Comparison of ENCODE assay signal across 17 cellular contexts in genomic region chr5:123449424-123449823, GRCh38.
"Had no signal": no experiment of that assay in that cellular context is flagged by ENCODE, and none has a peak within 500 bp of the region (broad histone marks: within the 10 kb centered on the region; RNA-seq: fewer than 3 reads in every experiment).

No MANE protein-coding gene starts in this region.

- H3K27me3 Mint-ChIP-seq: dendritic cell treated with granulocyte-macrophage colony-stimulating factor and Interleukin-4, amounts not matched to agents 40 ng/mL and 50 ng/mL, for 4 days had no signal

- H3K27ac Mint-ChIP-seq: dendritic cell treated with granulocyte-macrophage colony-stimulating factor and Interleukin-4, amounts not matched to agents 40 ng/mL and 50 ng/mL, for 4 days; naive thymus-derived CD8-positive, alpha-beta T cell had no signal

- H3K27me3 ChIP-seq: right atrium auricular region had no signal

- H3K4me3 Mint-ChIP-seq: dendritic cell treated with granulocyte-macrophage colony-stimulating factor and Interleukin-4, amounts not matched to agents 40 ng/mL and 50 ng/mL, for 4 days; naive thymus-derived CD8-positive, alpha-beta T cell had no signal

- H3K27ac ChIP-seq: right atrium auricular region, skin epidermis had no signal

- H3K36me3 Mint-ChIP-seq: naive thymus-derived CD8-positive, alpha-beta T cell had no signal

- H3K4me1 ChIP-seq: right atrium auricular region had no signal

- ATAC-seq: naive thymus-derived CD8-positive, alpha-beta T cell had no signal

- H3K36me3 ChIP-seq: right atrium auricular region had no signal

- H3K4me1 Mint-ChIP-seq: naive thymus-derived CD8-positive, alpha-beta T cell had no signal

- H3K9me3 Mint-ChIP-seq: dendritic cell treated with granulocyte-macrophage colony-stimulating factor and Interleukin-4, amounts not matched to agents 40 ng/mL and 50 ng/mL, for 4 days; naive thymus-derived CD8-positive, alpha-beta T cell had no signal

- DNase-seq: activated CD4-positive, alpha-beta T cell treated with anti-CD3 and anti-CD28 coated beads, Interleukin-2, amount 50 U/mL, for 1 hour; activated naive CD4-positive, alpha-beta T cell treated with Interleukin-2 at 50 U/mL for 16 hours; activated T-cell treated with anti-CD3 and anti-CD28 coated beads for 4 hours; aorta; effector memory CD4-positive, alpha-beta T cell; head of caudate nucleus; naive thymus-derived CD8-positive, alpha-beta T cell; stimulated activated CD4-positive, alpha-beta T cell treated with anti-CD3 and anti-CD28 coated beads, Interleukin-15, amount 100 ng/mL, for 24 hours; stimulated activated CD4-positive, alpha-beta T cell treated with anti-CD3 and anti-CD28 coated beads, Interleukin-4, amount 100 ng/mL, for 1 hour; stimulated activated naive CD4-positive, alpha-beta T cell; substantia nigra; T-helper 9 cell; trophoblast cell had no signal

- H3K9me3 ChIP-seq: right atrium auricular region had no signal

- H3K4me3 ChIP-seq: lung, right atrium auricular region, skin epidermis had no signal
